Comparison of ENCODE assay signal across 25 cellular contexts in genomic region chr2:235826791-235827190, GRCh38.
"Had no signal": no experiment of that assay in that cellular context is flagged by ENCODE, and none has a peak within 500 bp of the region (broad histone marks: within the 10 kb centered on the region; RNA-seq: fewer than 3 reads in every experiment).

No MANE protein-coding gene starts in this region.

- FAIRE-seq: astrocyte, K562 had no signal

- DNase-seq: activated CD4-positive, alpha-beta T cell treated with anti-CD3 and anti-CD28 coated beads for 48 hours; activated CD4-positive, alpha-beta T cell treated with anti-CD3 and anti-CD28 coated beads, Interleukin-2, amount 50 U/mL, for 4 hours; activated CD4-positive, CD25-positive, alpha-beta regulatory T cell treated with anti-CD3 and anti-CD28 coated beads, Interleukin-2, amount 50 U/mL, for 72 hours; activated CD8-positive, alpha-beta memory T cell treated with anti-CD3 and anti-CD28 coated beads, Interleukin-2, amount 10 ng/mL, durations not matched to agents 7 days and 5 days; activated effector memory CD4-positive, alpha-beta T cell treated with anti-CD3 and anti-CD28 coated beads, Interleukin-2, amount 50 U/mL, for 16 hours; activated naive CD4-positive, alpha-beta T cell treated with Interleukin-2 at 50 U/mL for 16 hours; activated naive CD8-positive, alpha-beta T cell treated with anti-CD3 and anti-CD28 coated beads, Interleukin-2, amount 50 U/mL, for 24 hours; activated T-cell treated with anti-CD3 and anti-CD28 coated beads, Interleukin-2, amount 50 U/mL, for 4 hours; Karpas-422; MM.1S; NCI-H1105; NCI-H1436; NCI-H1694 treated with DMSO at 0.1 percent for 48 hours; NCI-H2029 treated with DMSO at 0.1 percent for 48 hours; NCI-H345; NCI-H510A; NCI-H69; Right ventricle myocardium superior had no signal

- H3K9me3 ChIP-seq: SJSA1 had no signal

- H3K27ac Mint-ChIP-seq: activated CD8-positive, alpha-beta memory T cell treated with anti-CD3 and anti-CD28 coated beads, Interleukin-2, amount 10 ng/mL, durations not matched to agents 7 days and 5 days; activated naive CD4-positive, alpha-beta T cell treated with anti-CD3 and anti-CD28 coated beads, Interleukin-2, amount 50 U/mL, for 72 hours; activated naive CD8-positive, alpha-beta T cell treated with anti-CD3 and anti-CD28 coated beads, Interleukin-2, amount 50 U/mL, for 24 hours; T-helper 2 cell treated with Interferon-gamma antibody and Interleukin-4, amounts not matched to agents 5 μg/mL and 100 μg/mL, for 36 hours had no signal

- H3K27me3 Mint-ChIP-seq: activated CD8-positive, alpha-beta memory T cell treated with anti-CD3 and anti-CD28 coated beads, Interleukin-2, amount 10 ng/mL, durations not matched to agents 7 days and 5 days; activated naive CD8-positive, alpha-beta T cell treated with anti-CD3 and anti-CD28 coated beads, Interleukin-2, amount 50 U/mL, for 24 hours; central memory CD8-positive, alpha-beta T cell had no signal

- H3K36me3 Mint-ChIP-seq: activated CD8-positive, alpha-beta memory T cell treated with anti-CD3 and anti-CD28 coated beads, Interleukin-2, amount 10 ng/mL, durations not matched to agents 7 days and 5 days; activated naive CD4-positive, alpha-beta T cell treated with anti-CD3 and anti-CD28 coated beads, Interleukin-2, amount 50 U/mL, for 72 hours had no signal

- ATAC-seq: activated CD8-positive, alpha-beta memory T cell treated with anti-CD3 and anti-CD28 coated beads, Interleukin-2, amount 10 ng/mL, durations not matched to agents 7 days and 5 days; activated naive CD4-positive, alpha-beta T cell treated with anti-CD3 and anti-CD28 coated beads, Interleukin-2, amount 50 U/mL, for 72 hours; activated naive CD8-positive, alpha-beta T cell treated with anti-CD3 and anti-CD28 coated beads, Interleukin-2, amount 50 U/mL, for 24 hours; activated T-cell treated with anti-CD3 and anti-CD28 coated beads, Interleukin-2, amount 50 U/mL, for 4 hours; K562 had no signal

- H3K27ac ChIP-seq: SJSA1 had no signal

- H3K4me3 Mint-ChIP-seq: activated CD8-positive, alpha-beta memory T cell treated with anti-CD3 and anti-CD28 coated beads, Interleukin-2, amount 10 ng/mL, durations not matched to agents 7 days and 5 days; activated naive CD8-positive, alpha-beta T cell treated with anti-CD3 and anti-CD28 coated beads, Interleukin-2, amount 50 U/mL, for 24 hours; activated T-cell treated with anti-CD3 and anti-CD28 coated beads, Interleukin-2, amount 50 U/mL, for 4 hours; brain; central memory CD8-positive, alpha-beta T cell; T-helper 2 cell treated with Interferon-gamma antibody and Interleukin-4, amounts not matched to agents 5 μg/mL and 100 μg/mL, for 36 hours had no signal

- H3K4me1 Mint-ChIP-seq: activated CD8-positive, alpha-beta memory T cell treated with anti-CD3 and anti-CD28 coated beads, Interleukin-2, amount 10 ng/mL, durations not matched to agents 7 days and 5 days; activated naive CD8-positive, alpha-beta T cell treated with anti-CD3 and anti-CD28 coated beads, Interleukin-2, amount 50 U/mL, for 24 hours; central memory CD8-positive, alpha-beta T cell had no signal

- H3K4me3 ChIP-seq: K562, SJSA1 had no signal

- H3K9me3 Mint-ChIP-seq: brain; T-helper 2 cell treated with Interferon-gamma antibody and Interleukin-4, amounts not matched to agents 5 μg/mL and 100 μg/mL, for 36 hours had no signal

- H3K27me3 ChIP-seq: SJSA1 had no signal
